Comparison of ENCODE assay signal across 1 cellular context in genomic region chr15:65027593-65027992, GRCh38.
TF ChIP-seq lines count a peak whose summit lies in the region.

No MANE protein-coding gene starts in this region.

TF ChIP-seq in WTC11, 78 proteins besides CTCF, POLR2A, EP300 and RAD21 (continued from another document):
- TF ChIP-seq, protein P1, sequence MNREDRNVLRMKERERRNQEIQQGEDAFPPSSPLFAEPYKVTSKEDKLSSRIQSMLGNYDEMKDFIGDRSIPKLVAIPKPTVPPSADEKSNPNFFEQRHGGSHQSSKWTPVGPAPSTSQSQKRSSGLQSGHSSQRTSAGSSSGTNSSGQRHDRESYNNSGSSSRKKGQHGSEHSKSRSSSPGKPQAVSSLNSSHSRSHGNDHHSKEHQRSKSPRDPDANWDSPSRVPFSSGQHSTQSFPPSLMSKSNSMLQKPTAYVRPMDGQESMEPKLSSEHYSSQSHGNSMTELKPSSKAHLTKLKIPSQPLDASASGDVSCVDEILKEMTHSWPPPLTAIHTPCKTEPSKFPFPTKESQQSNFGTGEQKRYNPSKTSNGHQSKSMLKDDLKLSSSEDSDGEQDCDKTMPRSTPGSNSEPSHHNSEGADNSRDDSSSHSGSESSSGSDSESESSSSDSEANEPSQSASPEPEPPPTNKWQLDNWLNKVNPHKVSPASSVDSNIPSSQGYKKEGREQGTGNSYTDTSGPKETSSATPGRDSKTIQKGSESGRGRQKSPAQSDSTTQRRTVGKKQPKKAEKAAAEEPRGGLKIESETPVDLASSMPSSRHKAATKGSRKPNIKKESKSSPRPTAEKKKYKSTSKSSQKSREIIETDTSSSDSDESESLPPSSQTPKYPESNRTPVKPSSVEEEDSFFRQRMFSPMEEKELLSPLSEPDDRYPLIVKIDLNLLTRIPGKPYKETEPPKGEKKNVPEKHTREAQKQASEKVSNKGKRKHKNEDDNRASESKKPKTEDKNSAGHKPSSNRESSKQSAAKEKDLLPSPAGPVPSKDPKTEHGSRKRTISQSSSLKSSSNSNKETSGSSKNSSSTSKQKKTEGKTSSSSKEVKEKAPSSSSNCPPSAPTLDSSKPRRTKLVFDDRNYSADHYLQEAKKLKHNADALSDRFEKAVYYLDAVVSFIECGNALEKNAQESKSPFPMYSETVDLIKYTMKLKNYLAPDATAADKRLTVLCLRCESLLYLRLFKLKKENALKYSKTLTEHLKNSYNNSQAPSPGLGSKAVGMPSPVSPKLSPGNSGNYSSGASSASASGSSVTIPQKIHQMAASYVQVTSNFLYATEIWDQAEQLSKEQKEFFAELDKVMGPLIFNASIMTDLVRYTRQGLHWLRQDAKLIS (CRISPR knock-in tag; IDR thresholded peaks at IDR 0.05; ENCODE audit: borderline replicate concordance) = no peak
- no peak for TF ChIP-seq FOXJ3 (CRISPR knock-in tag; IDR thresholded peaks at IDR 0.05; ENCODE audit: borderline replicate concordance)
- TF ChIP-seq JAZF1 (CRISPR knock-in tag; IDR thresholded peaks at IDR 0.05) = no peak
- no peak for TF ChIP-seq ZNF121 (CRISPR knock-in tag; IDR thresholded peaks at IDR 0.05)
- TF ChIP-seq PRRX2 (CRISPR knock-in tag; IDR thresholded peaks at IDR 0.05) = no peak
- TF ChIP-seq ZNF416 (CRISPR knock-in tag; IDR thresholded peaks at IDR 0.05) = no peak
- TF ChIP-seq ZNF317 (CRISPR knock-in tag; IDR thresholded peaks at IDR 0.05; ENCODE audit: borderline replicate concordance, low read depth) = no peak
- TF ChIP-seq ZNF219 (CRISPR knock-in tag; IDR thresholded peaks at IDR 0.05; ENCODE audit: borderline replicate concordance) = no peak
TF ChIP-seq in WTC11: peak in this region for 0.
